Comparison of ENCODE assay signal across 11 cellular contexts in the genomic region with DNA sequence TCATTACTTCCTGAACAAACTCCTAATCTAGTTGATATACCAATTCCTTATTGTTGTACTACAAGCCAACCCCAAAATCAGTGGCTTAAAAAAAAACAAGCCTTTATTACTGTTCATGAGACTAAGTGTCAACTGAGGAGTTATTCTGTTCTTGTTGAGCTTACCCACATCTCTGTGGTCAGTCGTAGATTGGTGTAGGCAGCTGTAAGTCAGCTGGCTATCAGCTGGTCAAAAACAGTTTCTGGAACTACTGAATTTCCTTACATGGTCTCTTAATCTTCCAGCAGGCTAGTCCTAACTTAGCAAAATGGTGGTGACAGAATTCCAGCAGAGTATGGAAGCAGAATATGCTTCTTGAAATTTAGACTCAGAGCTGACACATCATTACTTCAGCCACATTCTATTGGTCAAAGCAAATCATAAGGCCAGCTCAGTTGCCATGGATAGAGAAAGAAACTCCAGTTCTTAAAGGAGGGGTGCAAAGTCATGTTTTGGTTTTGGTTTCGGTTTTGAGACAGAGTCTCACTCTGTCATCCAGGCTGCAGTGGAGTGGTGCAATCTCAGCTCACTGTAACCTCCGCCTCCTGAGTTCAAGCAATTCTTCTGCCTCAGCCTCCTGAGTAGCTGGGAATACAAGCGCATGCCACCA.
DNase-seq lines count a peak whose midpoint lies in the region; ATAC-seq and TF ChIP-seq lines count a peak whose summit lies in the region.
"Had no signal": no experiment of that assay in that cellular context is flagged by ENCODE, and none has a peak within 500 bp of the region (broad histone marks: within the 10 kb centered on the region; RNA-seq: fewer than 3 reads in every experiment).

No MANE protein-coding gene starts in this region.

- intact Hi-C loops in lower lobe of right lung (cut with DNase I) = no loop called here

- TF ChIP-seq CTCF in lower lobe of right lung (IDR thresholded peaks at IDR 0.05) = no peak

- in situ Hi-C loops in KBM-7 (cut with MboI; ENCODE audit: low pct_unique_long_range_greater_than_20kb, low sequenced_read_pairs) = no loop called here

- H3K9ac ChIP-seq in adipocyte (ENCODE audit: low read length) = no peak overlapping the region

- DNase-seq in ELR (ENCODE audit: low read depth) (peak; percentile 36), KBM-7 (peak; percentile 16), adipocyte (ENCODE audit: low read depth) (peak; percentile 45), lower lobe of right lung (no peak), NOMO-1 treated with DMSO at 0.1 percent for 48 hours (lab: John Stamatoyannopoulos, UW; ENCODE audit: unreplicated experiment) (no peak), NCI-H187 treated with DMSO at 0.1 percent for 48 hours (lab: John Stamatoyannopoulos, UW) (no peak)
- DNase-seq: NCI-H2171 treated with DMSO at 0.1 percent for 48 hours, T-cell had no signal

- ATAC-seq in lower lobe of right lung (no peak), HG03280 (IDR thresholded peaks at IDR 0.05; ENCODE audit: unreplicated experiment) (no peak), GM21723 (IDR thresholded peaks at IDR 0.05; ENCODE audit: unreplicated experiment) (no peak)
- ATAC-seq: T-cell had no signal

- H3K4me3 ChIP-seq in adipocyte (ENCODE audit: low read length) = peak overlapping the region; percentile 40
- H3K4me3 ChIP-seq in lower lobe of right lung = peak overlapping the region; percentile 10

- H3K4me1 ChIP-seq in adipocyte (ENCODE audit: control insufficient read depth, insufficient read depth, low read length) = peaks cover 4% of the 10 kb centered on the region
- no peaks in the 10 kb centered on the region for H3K4me1 ChIP-seq in lower lobe of right lung

- no peaks in the 10 kb centered on the region for H3K36me3 ChIP-seq in adipocyte (ENCODE audit: control insufficient read depth, insufficient read depth, low read length, severe bottlenecking)
- no peaks in the 10 kb centered on the region for H3K36me3 ChIP-seq in lower lobe of right lung

- H3K27me3 ChIP-seq in adipocyte (replicated peaks; ENCODE audit: control insufficient read depth, insufficient read depth, low read length) (no peaks in the 10 kb centered on the region), lower lobe of right lung (ENCODE audit: low read depth) (no peaks in the 10 kb centered on the region)

- H3K27ac ChIP-seq in lower lobe of right lung = no peak overlapping the region
- H3K27ac ChIP-seq: HL-60 had no signal

- peaks cover 9% of the 10 kb centered on the region for H3K9me3 ChIP-seq in adipocyte (ENCODE audit: control insufficient read depth, low read length)
- peaks cover 5% of the 10 kb centered on the region for H3K9me3 ChIP-seq in lower lobe of right lung

Comparison
In these comparisons a context has a peak if more than half of its experiments do, and no peak if none do; other contexts are left out.
1. DNase-seq: peak in ELR (single experiment), KBM-7 (single experiment) and adipocyte (single experiment); none in lower lobe of right lung (single experiment), NOMO-1 treated with DMSO at 0.1 percent for 48 hours (single experiment) and NCI-H187 treated with DMSO at 0.1 percent for 48 hours (single experiment).